In genomic region chr2:75559633-75560021, GRCh38 we compare ENCODE assay signal across 9 cellular contexts. TPM values are rescaled to one million over a fixed set of nuclear protein-coding genes. Genes with fewer than 3 reads are reported as not detected.
DNase-seq lines count a peak whose midpoint lies in the region; ATAC-seq and TF ChIP-seq lines count a peak whose summit lies in the region.
"Had no signal": no experiment of that assay in that cellular context is flagged by ENCODE, and none has a peak within 500 bp of the region (broad histone marks: within the 10 kb centered on the region; RNA-seq: fewer than 3 reads in every experiment).

No MANE protein-coding gene starts in this region.

- ATAC-seq in right lobe of liver (peak; percentile 7 to 13 (median 10)), upper lobe of right lung (no peak)

- peak overlapping the region; percentile 78 for H3K4me3 Mint-ChIP-seq in activated naive CD4-positive, alpha-beta T cell treated with anti-CD3 and anti-CD28 coated beads, Interleukin-2, amount 50 U/mL, for 24 hours

- H3K36me3 ChIP-seq in brain microvascular endothelial cell (replicated peaks) = peaks cover 5% of the 10 kb centered on the region
- H3K36me3 ChIP-seq in right lobe of liver = no peaks in the 10 kb centered on the region
- no peaks in the 10 kb centered on the region for H3K36me3 ChIP-seq in upper lobe of right lung

- in situ Hi-C loops in brain microvascular endothelial cell (cut with HindIII; ENCODE audit: low pct_ligation_motif_present, low sequenced_read_pairs) = no loop called here

- TF ChIP-seq POLR2A in right lobe of liver (IDR thresholded peaks at IDR 0.05) = no peak

- no peak overlapping the region for H3K27ac Mint-ChIP-seq in activated naive CD4-positive, alpha-beta T cell treated with anti-CD3 and anti-CD28 coated beads, Interleukin-2, amount 50 U/mL, for 24 hours

- no peak for DNase-seq in activated naive CD4-positive, alpha-beta T cell (lab: John Stamatoyannopoulos, UW)
- no peak for DNase-seq in brain microvascular endothelial cell
- no peak for DNase-seq in right lobe of liver
- DNase-seq in upper lobe of right lung = no peak
- no peak for DNase-seq in SHP77 treated with DMSO at 0.1 percent for 48 hours (lab: John Stamatoyannopoulos, UW)
- no peak for DNase-seq in stimulated activated CD4-positive, alpha-beta T cell treated with anti-CD3 and anti-CD28 coated beads, Interleukin-4, amount 100 ng/mL, for 24 hours
- DNase-seq in activated CD4-positive, CD25-positive, alpha-beta regulatory T cell treated with anti-CD3 and anti-CD28 coated beads, Interleukin-2, amount 50 U/mL, for 72 hours = no peak
- DNase-seq: activated CD4-positive, alpha-beta T cell treated with anti-CD3 and anti-CD28 coated beads for 4 hours had no signal

- intact Hi-C loops in right lobe of liver (cut with DNase I) (no loop called here), upper lobe of right lung (cut with DNase I) (no loop called here)

- H3K27me3 ChIP-seq in brain microvascular endothelial cell (replicated peaks) (no peaks in the 10 kb centered on the region), right lobe of liver (no peaks in the 10 kb centered on the region), upper lobe of right lung (peaks cover 6% of the 10 kb centered on the region)

- H3K9me3 ChIP-seq in right lobe of liver (no peaks in the 10 kb centered on the region), upper lobe of right lung (no peaks in the 10 kb centered on the region)

- WGBS in right lobe of liver (ENCODE audit: insufficient coverage, low coverage, low lambda C conversion rate, missing lambda C conversion rate) = 32% methylated on average over 4 of the region's 9 CpGs

- peaks cover 0 to 8% (median 0%) of the 10 kb centered on the region in 4 donors for H3K4me1 ChIP-seq in right lobe of liver
- H3K4me1 ChIP-seq in upper lobe of right lung = peaks cover 8% of the 10 kb centered on the region

- TF ChIP-seq CTCF in brain microvascular endothelial cell (IDR thresholded peaks at IDR 0.05; ENCODE audit: low read depth, low read length, missing control alignments) (no peak), right lobe of liver (IDR thresholded peaks at IDR 0.05) (no peak), upper lobe of right lung (IDR thresholded peaks at IDR 0.05) (no peak)

- no peaks in the 10 kb centered on the region for H3K36me3 Mint-ChIP-seq in activated naive CD4-positive, alpha-beta T cell treated with anti-CD3 and anti-CD28 coated beads, Interleukin-2, amount 50 U/mL, for 24 hours

- peak overlapping the region; percentile 88 for H3K4me3 ChIP-seq in brain microvascular endothelial cell (ENCODE audit: low read depth, low read length)
- peak overlapping the region; percentile 45 to 83 (median 82) for H3K4me3 ChIP-seq in right lobe of liver
- H3K4me3 ChIP-seq in upper lobe of right lung = peak overlapping the region; percentile 49

- H3K9me3 Mint-ChIP-seq in activated naive CD4-positive, alpha-beta T cell treated with anti-CD3 and anti-CD28 coated beads, Interleukin-2, amount 50 U/mL, for 24 hours = no peaks in the 10 kb centered on the region

- H3K27me3 Mint-ChIP-seq in activated naive CD4-positive, alpha-beta T cell treated with anti-CD3 and anti-CD28 coated beads, Interleukin-2, amount 50 U/mL, for 24 hours = peaks cover 41% of the 10 kb centered on the region

- H3K27ac ChIP-seq in brain microvascular endothelial cell (peak overlapping the region; percentile 98), right lobe of liver (peak overlapping the region; percentile 85 to 91 (median 89)), upper lobe of right lung (no peak overlapping the region)

- peaks cover 13% of the 10 kb centered on the region for H3K4me1 Mint-ChIP-seq in activated naive CD4-positive, alpha-beta T cell treated with anti-CD3 and anti-CD28 coated beads, Interleukin-2, amount 50 U/mL, for 24 hours

RNA-seq across cellular contexts. Expression of gene EVA1A, which starts 1.1 kb away (rescaled TPM):
- total RNA-seq in right lobe of liver (100 to 1,000 TPM in 2 of 6 experiments, 10 to 100 TPM in 4; 30.6 to 125 (median 74.5) TPM), upper lobe of right lung (41.9 TPM)
